14 cellular contexts compared by ENCODE assay signal in the genomic region with DNA sequence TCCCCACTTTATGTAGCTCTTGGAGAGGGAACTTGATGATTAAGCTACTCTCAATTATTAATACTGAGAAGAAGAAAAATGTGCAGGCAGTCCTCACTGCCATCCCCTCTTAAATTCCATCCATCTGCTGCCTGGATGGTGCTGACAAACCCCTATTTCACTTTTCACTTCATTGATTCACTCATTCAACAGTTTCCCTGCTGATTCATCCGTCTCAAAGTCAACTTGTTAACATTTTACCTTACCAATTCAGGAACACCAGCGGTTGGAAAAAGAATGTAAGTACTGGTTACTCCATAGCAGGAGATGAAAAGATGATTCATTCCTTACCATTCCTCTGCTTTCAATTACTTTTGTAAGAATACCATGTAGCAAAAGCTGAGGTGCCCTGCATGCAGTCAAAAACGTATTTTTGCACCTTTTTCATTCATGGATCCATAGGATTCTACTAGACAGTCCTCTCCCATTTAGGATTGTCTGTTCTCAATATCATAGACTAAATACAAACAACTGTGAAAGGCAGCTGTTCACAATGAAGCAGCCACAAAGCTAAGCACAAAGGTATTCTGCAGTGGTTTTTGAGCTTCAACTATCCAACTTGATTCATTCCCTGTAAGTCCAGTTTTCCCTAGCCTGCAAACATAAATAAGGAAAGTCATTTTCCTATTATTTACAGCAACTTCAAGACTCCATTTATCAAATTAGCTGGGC.
DNase-seq lines count a peak whose midpoint lies in the region; ATAC-seq and TF ChIP-seq lines count a peak whose summit lies in the region.
"Had no signal": no experiment of that assay in that cellular context is flagged by ENCODE, and none has a peak within 500 bp of the region (broad histone marks: within the 10 kb centered on the region; RNA-seq: fewer than 3 reads in every experiment).

No MANE protein-coding gene starts in this region.

- H3K4me3 ChIP-seq in astrocyte of the cerebellum (ENCODE audit: low read depth, low read length) (no peak overlapping the region), kidney epithelial cell (ENCODE audit: low read depth, low read length) (no peak overlapping the region)
- H3K4me3 ChIP-seq: mucosa of descending colon, Peyer's patch, upper lobe of left lung had no signal

- in situ Hi-C loops in astrocyte of the cerebellum (cut with HindIII; ENCODE audit: low sequenced_read_pairs): no loop called here

- H3K27me3 ChIP-seq in kidney epithelial cell (ENCODE audit: control insufficient read depth, insufficient read depth, low read length): no peaks in the 10 kb centered on the region
- H3K27me3 ChIP-seq: Peyer's patch, upper lobe of left lung had no signal

- TF ChIP-seq CTCF in astrocyte of the cerebellum (IDR thresholded peaks at IDR 0.05; ENCODE audit: low read depth, low read length, missing control alignments) (no peak), kidney epithelial cell (IDR thresholded peaks at IDR 0.05; ENCODE audit: insufficient read depth, low read length, poor library complexity, severe bottlenecking) (no peak)

- ATAC-seq in GM21737 (IDR thresholded peaks at IDR 0.05; ENCODE audit: unreplicated experiment): no peak
- ATAC-seq: mucosa of descending colon, right cardiac atrium had no signal

- DNase-seq in AG08395 (ENCODE audit: low spot score) (peak; percentile 78), HCEC 1CT (peak; percentile 92), astrocyte of the cerebellum (ENCODE audit: low read depth) (peak; percentile 87), kidney epithelial cell (ENCODE audit: low read depth) (peak; percentile 93), NCI-H2196 treated with DMSO at 0.1 percent for 48 hours (lab: John Stamatoyannopoulos, UW; ENCODE audit: unreplicated experiment) (no peak), NCI-H2081 (lab: John Stamatoyannopoulos, UW) (no peak)
- no peak for DNase-seq in stimulated activated CD4-positive, alpha-beta T cell treated with anti-CD3 and anti-CD28 coated beads, Interleukin-2, amount 100 ng/mL, for 24 hours
- DNase-seq: activated CD8-positive, alpha-beta memory T cell treated with anti-CD3 and anti-CD28 coated beads, Interleukin-2, amount 50 U/mL, for 4 hours; mucosa of descending colon; NCI-H345; Peyer's patch; right cardiac atrium; upper lobe of left lung had no signal

- H3K36me3 ChIP-seq in kidney epithelial cell (ENCODE audit: control insufficient read depth, insufficient read depth, low read length): no peaks in the 10 kb centered on the region
- H3K36me3 ChIP-seq: Peyer's patch, upper lobe of left lung had no signal

Comparison
In these comparisons a context has a peak if more than half of its experiments do, and no peak if none do; other contexts are left out.
1. DNase-seq: peak in AG08395 (single experiment), HCEC 1CT (single experiment), astrocyte of the cerebellum (single experiment) and kidney epithelial cell (single experiment); none in NCI-H2196 treated with DMSO at 0.1 percent for 48 hours (single experiment), stimulated activated CD4-positive, alpha-beta T cell treated with anti-CD3 and anti-CD28 coated beads, Interleukin-2, amount 100 ng/mL, for 24 hours (0 of 2) and NCI-H2081 (0 of 2).